ENCODE assay signal across 1 cellular context in genomic region chr1:166164995-166165660, GRCh38.
TF ChIP-seq lines count a peak whose summit lies in the region.

No MANE protein-coding gene starts in this region.

TF ChIP-seq in HEK293, 187 proteins besides CTCF, POLR2A, EP300 and RAD21 (continued from another document):
- TF ChIP-seq ZNF645 (tag by site-specific recombination; IDR thresholded peaks at IDR 0.05) (no peak), RBAK (tag by site-specific recombination; IDR thresholded peaks at IDR 0.05) (no peak), ZNF280C (tag by site-specific recombination; IDR thresholded peaks at IDR 0.05) (no peak), PRDM10 (tag by site-specific recombination; IDR thresholded peaks at IDR 0.05) (peak; percentile 62), ZBTB6 (tag by site-specific recombination; IDR thresholded peaks at IDR 0.05) (no peak), ZBTB20 (tag by site-specific recombination; IDR thresholded peaks at IDR 0.05) (peak; percentile 50; the same call in 1 of the 2 replicates), ZNF350 (tag by site-specific recombination; IDR thresholded peaks at IDR 0.05) (no peak), ZNF747 (tag by site-specific recombination; IDR thresholded peaks at IDR 0.05) (no peak), SETDB1 (IDR thresholded peaks at IDR 0.05; ENCODE audit: insufficient read length, low read length) (no peak), KLF8 (tag by site-specific recombination; IDR thresholded peaks at IDR 0.05) (no peak), ZNF626 (tag by site-specific recombination; IDR thresholded peaks at IDR 0.05) (no peak)
- TF ChIP-seq, protein P1, sequence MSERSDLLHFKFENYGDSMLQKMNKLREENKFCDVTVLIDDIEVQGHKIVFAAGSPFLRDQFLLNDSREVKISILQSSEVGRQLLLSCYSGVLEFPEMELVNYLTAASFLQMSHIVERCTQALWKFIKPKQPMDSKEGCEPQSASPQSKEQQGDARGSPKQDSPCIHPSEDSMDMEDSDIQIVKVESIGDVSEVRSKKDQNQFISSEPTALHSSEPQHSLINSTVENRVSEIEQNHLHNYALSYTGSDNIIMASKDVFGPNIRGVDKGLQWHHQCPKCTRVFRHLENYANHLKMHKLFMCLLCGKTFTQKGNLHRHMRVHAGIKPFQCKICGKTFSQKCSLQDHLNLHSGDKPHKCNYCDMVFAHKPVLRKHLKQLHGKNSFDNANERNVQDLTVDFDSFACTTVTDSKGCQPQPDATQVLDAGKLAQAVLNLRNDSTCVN (tag by site-specific recombination; optimal IDR thresholded peaks at IDR 0.05), result peak; percentile 57
- TF ChIP-seq, protein P2, sequence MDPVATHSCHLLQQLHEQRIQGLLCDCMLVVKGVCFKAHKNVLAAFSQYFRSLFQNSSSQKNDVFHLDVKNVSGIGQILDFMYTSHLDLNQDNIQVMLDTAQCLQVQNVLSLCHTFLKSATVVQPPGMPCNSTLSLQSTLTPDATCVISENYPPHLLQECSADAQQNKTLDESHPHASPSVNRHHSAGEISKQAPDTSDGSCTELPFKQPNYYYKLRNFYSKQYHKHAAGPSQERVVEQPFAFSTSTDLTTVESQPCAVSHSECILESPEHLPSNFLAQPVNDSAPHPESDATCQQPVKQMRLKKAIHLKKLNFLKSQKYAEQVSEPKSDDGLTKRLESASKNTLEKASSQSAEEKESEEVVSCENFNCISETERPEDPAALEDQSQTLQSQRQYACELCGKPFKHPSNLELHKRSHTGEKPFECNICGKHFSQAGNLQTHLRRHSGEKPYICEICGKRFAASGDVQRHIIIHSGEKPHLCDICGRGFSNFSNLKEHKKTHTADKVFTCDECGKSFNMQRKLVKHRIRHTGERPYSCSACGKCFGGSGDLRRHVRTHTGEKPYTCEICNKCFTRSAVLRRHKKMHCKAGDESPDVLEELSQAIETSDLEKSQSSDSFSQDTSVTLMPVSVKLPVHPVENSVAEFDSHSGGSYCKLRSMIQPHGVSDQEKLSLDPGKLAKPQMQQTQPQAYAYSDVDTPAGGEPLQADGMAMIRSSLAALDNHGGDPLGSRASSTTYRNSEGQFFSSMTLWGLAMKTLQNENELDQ (tag by site-specific recombination; IDR thresholded peaks at IDR 0.05; ENCODE audit: low read depth), result no peak
